8 cellular contexts compared by ENCODE assay signal in genomic region chr3:14404396-14405119, GRCh38. TPM values are rescaled to one million over a fixed set of nuclear protein-coding genes. Genes with fewer than 3 reads are reported as not detected.
DNase-seq lines count a peak whose midpoint lies in the region; ATAC-seq and TF ChIP-seq lines count a peak whose summit lies in the region.

No MANE protein-coding gene starts in this region.

- no peaks in the 10 kb centered on the region for H3K9me3 ChIP-seq in iPS-18a (ENCODE audit: control insufficient read depth, low read depth, low read length)
- no peaks in the 10 kb centered on the region for H3K9me3 ChIP-seq in stomach

- H3K27me3 Mint-ChIP-seq in T-helper 2 cell treated with Interferon-gamma antibody and Interleukin-4, amounts not matched to agents 5 μg/mL and 100 μg/mL, for 36 hours (ENCODE audit: low read depth) = no peaks in the 10 kb centered on the region

- intact Hi-C loops in stomach (cut with DNase I; ENCODE audit: low total_unique reads) = loop anchor here (10.0 kb wide), 1 partner anchor 50 kb away; no protein-coding TSS in a partner anchor

- H3K9me3 Mint-ChIP-seq in T-helper 2 cell treated with Interferon-gamma antibody and Interleukin-4, amounts not matched to agents 5 μg/mL and 100 μg/mL, for 36 hours = no peaks in the 10 kb centered on the region

- TF ChIP-seq CTCF in WI38 (IDR thresholded peaks at IDR 0.05; ENCODE audit: low read depth, low read length) = no peak
- TF ChIP-seq CTCF in stomach (IDR thresholded peaks at IDR 0.05) = no peak

- H3K36me3 ChIP-seq in iPS-18a (ENCODE audit: control insufficient read depth, low read depth, low read length) = peaks cover 3% of the 10 kb centered on the region
- H3K36me3 ChIP-seq in stomach = peaks cover 0 to 6% (median 4%) of the 10 kb centered on the region in 4 donors

- H3K27me3 ChIP-seq in iPS-18a (ENCODE audit: control insufficient read depth, insufficient read depth, low read length) = no peaks in the 10 kb centered on the region
- H3K27me3 ChIP-seq in stomach = no peaks in the 10 kb centered on the region

- H3K36me3 Mint-ChIP-seq in T-helper 2 cell treated with Interferon-gamma antibody and Interleukin-4, amounts not matched to agents 5 μg/mL and 100 μg/mL, for 36 hours (ENCODE audit: low read depth) = peaks cover 24% of the 10 kb centered on the region

- H3K4me3 Mint-ChIP-seq in T-helper 2 cell treated with Interferon-gamma antibody and Interleukin-4, amounts not matched to agents 5 μg/mL and 100 μg/mL, for 36 hours = peak overlapping the region; percentile 98

- H3K4me1 ChIP-seq in iPS-18a (ENCODE audit: control insufficient read depth, low read depth, low read length) (peaks cover 25% of the 10 kb centered on the region), stomach (peaks cover 37 to 65% (median 46%) of the 10 kb centered on the region in 4 donors)

- no peak overlapping the region for H3K9ac ChIP-seq in iPS-18a (ENCODE audit: low read length)

- peaks cover 45% of the 10 kb centered on the region for H3K4me1 Mint-ChIP-seq in T-helper 2 cell treated with Interferon-gamma antibody and Interleukin-4, amounts not matched to agents 5 μg/mL and 100 μg/mL, for 36 hours (ENCODE audit: low read depth)

- H3K27ac ChIP-seq in iPS-18a (ENCODE audit: low read length) (no peak overlapping the region), stomach (peak overlapping the region; percentile 76 to 94 (median 92))

- TF ChIP-seq POLR2A in stomach (IDR thresholded peaks at IDR 0.05) = no peak

- no peak for DNase-seq in T-helper 2 cell treated with Interferon-gamma antibody and Interleukin-4, amounts not matched to agents 5 μg/mL and 100 μg/mL, for 36 hours (ENCODE audit: low spot score)
- no peak for DNase-seq in T-helper 2 cell
- DNase-seq in stomach = peak; percentile 40
- no peak for DNase-seq in NCI-H1048 (lab: John Stamatoyannopoulos, UW)
- DNase-seq in HK-2 (ENCODE audit: unreplicated experiment) = no peak

- WGBS in stomach, 5 donors = 50 to 66% (median 56%) methylated on average over 8 of the region's 8 CpGs

- no peak for ATAC-seq in HG03280 (IDR thresholded peaks at IDR 0.05; ENCODE audit: unreplicated experiment)

- H3K4me3 ChIP-seq in WI38 (ENCODE audit: low read depth, low read length) (peak overlapping the region; percentile 94), iPS-18a (ENCODE audit: low read length) (peak overlapping the region; percentile 98), stomach (peak overlapping the region; percentile 61 to 87 (median 82))

- no peak for TF ChIP-seq EP300 in stomach (IDR thresholded peaks at IDR 0.05)

- peak overlapping the region; percentile 75 for H3K27ac Mint-ChIP-seq in T-helper 2 cell treated with Interferon-gamma antibody and Interleukin-4, amounts not matched to agents 5 μg/mL and 100 μg/mL, for 36 hours

RNA-seq across cellular contexts. Expression of gene SLC6A6, which starts 2.2 kb away (rescaled TPM):
- total RNA-seq in stomach = 10 to 100 TPM; 15.6 to 36.7 (median 28.0) TPM
- polyA plus RNA-seq in stomach = 1 to 10 TPM; 3.0 to 6.8 (median 4.9) TPM
